ENCODE assay signal across 7 cellular contexts in the genomic region with DNA sequence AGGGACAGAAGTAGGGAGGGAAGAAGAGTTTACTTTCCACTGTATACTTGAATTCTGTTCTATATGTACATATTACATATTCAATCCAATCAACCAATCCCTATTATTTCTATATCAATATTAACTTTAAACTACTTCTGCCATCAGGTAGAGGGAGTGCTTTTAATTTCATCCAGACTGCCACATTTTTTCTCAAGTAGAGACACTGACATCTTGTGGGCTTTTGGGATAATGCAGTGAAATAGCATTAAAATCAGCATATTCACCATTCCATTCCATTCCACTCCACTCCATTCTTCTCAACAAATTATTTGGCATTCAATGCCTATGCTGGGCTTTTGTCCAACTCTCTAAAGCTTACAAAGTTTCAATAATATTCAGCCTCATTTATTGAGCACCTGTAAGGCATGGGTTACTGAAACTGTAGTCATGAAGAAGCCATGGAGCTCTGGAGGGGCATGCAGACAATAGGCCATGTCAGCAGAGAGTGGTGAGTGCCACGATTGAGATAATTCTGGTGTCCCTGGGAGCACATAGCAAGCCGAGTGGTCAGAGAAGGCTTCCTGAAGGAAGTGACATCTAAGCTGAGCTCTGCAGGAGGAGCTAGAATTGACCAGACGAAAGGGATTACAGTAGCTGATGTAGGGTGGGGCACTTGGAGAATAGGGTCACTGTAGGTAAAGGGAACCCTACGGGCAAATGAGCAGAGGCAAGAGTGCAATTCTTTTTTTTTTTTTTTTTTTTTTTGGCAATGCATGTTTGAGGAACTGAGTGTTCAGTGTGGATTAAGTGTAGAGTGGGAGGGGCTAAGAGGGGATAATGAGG. TPM values are rescaled to one million over a fixed set of nuclear protein-coding genes. Genes with fewer than 3 reads are reported as not detected.
A peak's percentile ranks its signal among the peaks of the same experiment; 100 is the strongest.
DNase-seq lines count a peak whose midpoint lies in the region; ATAC-seq and TF ChIP-seq lines count a peak whose summit lies in the region.

No MANE protein-coding gene starts in this region.

- H3K27ac Mint-ChIP-seq in effector memory CD8-positive, alpha-beta T cell, result peak overlapping the region in 1 of 2 donors; percentile 13

- peaks cover 27 to 29% of the 10 kb centered on the region in 2 donors for H3K27me3 Mint-ChIP-seq in effector memory CD8-positive, alpha-beta T cell

- in situ Hi-C loops in G401 (cut with HindIII; ENCODE audit: low sequenced_read_pairs), result no loop called here

- H3K4me3 Mint-ChIP-seq in effector memory CD8-positive, alpha-beta T cell, result no peak overlapping the region

- H3K27me3 ChIP-seq in Peyer's patch, result no peaks in the 10 kb centered on the region

- H3K36me3 Mint-ChIP-seq in effector memory CD8-positive, alpha-beta T cell (ENCODE audit: insufficient read depth), result peaks cover 3% of the 10 kb centered on the region

- DNase-seq in G401 (ENCODE audit: low spot score) (peak; percentile 67), Peyer's patch (no peak), mucosa of descending colon (peak in 1 of 3 donors; percentile 47)
- peak in 2 of 3 experiments; percentile 11 to 27 for DNase-seq in effector memory CD8-positive, alpha-beta T cell
- DNase-seq in stimulated activated CD8-positive, alpha-beta memory T cell treated with anti-CD3 and anti-CD28 coated beads, Interleukin-4, amount 100 ng/mL, for 48 hours, result no peak

- TF ChIP-seq POLR2A in Peyer's patch (IDR thresholded peaks at IDR 0.05), result no peak

- H3K4me3 ChIP-seq in Peyer's patch (no peak overlapping the region), mucosa of descending colon (no peak overlapping the region)

- H3K36me3 ChIP-seq in Peyer's patch, result no peaks in the 10 kb centered on the region
- H3K36me3 ChIP-seq in mucosa of descending colon (ENCODE audit: low read depth), result no peaks in the 10 kb centered on the region

- H3K4me1 ChIP-seq in Peyer's patch (no peaks in the 10 kb centered on the region), mucosa of descending colon (ENCODE audit: low read depth) (no peaks in the 10 kb centered on the region)

- no peaks in the 10 kb centered on the region for H3K9me3 Mint-ChIP-seq in effector memory CD8-positive, alpha-beta T cell

- H3K9me3 ChIP-seq in Peyer's patch, result no peaks in the 10 kb centered on the region
- H3K9me3 ChIP-seq in mucosa of descending colon, result no peaks in the 10 kb centered on the region

- H3K27ac ChIP-seq in Peyer's patch, result no peak overlapping the region

- peak; percentile 72 for ATAC-seq in effector memory CD8-positive, alpha-beta T cell (replicated peaks)
- ATAC-seq in mucosa of descending colon (peak; percentile 70), GM21447 (IDR thresholded peaks at IDR 0.05; ENCODE audit: unreplicated experiment) (no peak)

- TF ChIP-seq CTCF in LNCAP (IDR thresholded peaks at IDR 0.05), result peak; percentile 89
- peak; percentile 26 to 78 (median 70) for TF ChIP-seq CTCF in Peyer's patch (IDR thresholded peaks at IDR 0.05)
- peak; percentile 41 for TF ChIP-seq CTCF in mucosa of descending colon (IDR thresholded peaks at IDR 0.05)

- intact Hi-C loops in mucosa of descending colon (cut with DNase I, micrococcal nuclease), result no loop called here

- peaks cover 0 to 2% of the 10 kb centered on the region in 2 donors for H3K4me1 Mint-ChIP-seq in effector memory CD8-positive, alpha-beta T cell (ENCODE audit: low read depth in 2 of 2)

RNA-seq across cellular contexts. Expression of a gene that starts 12.8 kb away (rescaled TPM):
- 35.5 and 56.5 TPM in 2 replicates for total RNA-seq in G401 (2014; rRNA removed; shearing (Covaris generic))
- total RNA-seq in Peyer's patch, result 10 to 100 TPM; 16.5 to 78.4 (median 20.6) TPM
- total RNA-seq in mucosa of descending colon, result 10 to 100 TPM in 2 of 3 donors, 1 to 10 TPM in 1; 8.9 to 21.4 (median 15.3) TPM

Comparison
In these comparisons a context has a peak if more than half of its experiments do, and no peak if none do; other contexts are left out.
1. DNase-seq: peak in G401 (single experiment) and effector memory CD8-positive, alpha-beta T cell (2 of 3); none in Peyer's patch (0 of 3) and stimulated activated CD8-positive, alpha-beta memory T cell treated with anti-CD3 and anti-CD28 coated beads, Interleukin-4, amount 100 ng/mL, for 48 hours (single experiment).
2. Peak in every context shown above with its lines, with median percentiles within 50 percentile points of each other: CTCF ChIP-seq.